Comparison of ENCODE assay signal across 19 cellular contexts in genomic region chr12:62584619-62585018, GRCh38.
DNase-seq lines count a peak whose midpoint lies in the region; ATAC-seq and TF ChIP-seq lines count a peak whose summit lies in the region.
"Had no signal": no experiment of that assay in that cellular context is flagged by ENCODE, and none has a peak within 500 bp of the region (broad histone marks: within the 10 kb centered on the region; RNA-seq: fewer than 3 reads in every experiment).

No MANE protein-coding gene starts in this region.

- H3K9me3 Mint-ChIP-seq in activated T-cell treated with anti-CD3 and anti-CD28 coated beads, Interleukin-2, amount 50 U/mL, for 72 hours = no peaks in the 10 kb centered on the region
- H3K9me3 Mint-ChIP-seq: CD4-positive, CD25-positive, alpha-beta regulatory T cell; CD8-positive, alpha-beta T cell had no signal

- ATAC-seq in activated T-cell treated with anti-CD3 and anti-CD28 coated beads, Interleukin-2, amount 50 U/mL, for 72 hours (replicated peaks in 1 of 2) = no peak
- ATAC-seq in right cardiac atrium (peak; percentile 54 to 87), heart right ventricle (no peak), left lobe of liver (peak; percentile 24), sciatic nerve (peak; percentile 75)
- ATAC-seq: CD8-positive, alpha-beta T cell had no signal

- no peak overlapping the region for H3K27ac ChIP-seq in right cardiac atrium (ENCODE audit: low read length)
- no peak overlapping the region for H3K27ac ChIP-seq in heart right ventricle
- H3K27ac ChIP-seq in tibial nerve = no peak overlapping the region
- H3K27ac ChIP-seq: 22Rv1, BLaER1, C4-2B had no signal

- H3K4me3 ChIP-seq in right cardiac atrium (ENCODE audit: low read length) (no peak overlapping the region), heart right ventricle (no peak overlapping the region), tibial nerve (no peak overlapping the region)
- H3K4me3 ChIP-seq: BLaER1 had no signal

- H3K27ac Mint-ChIP-seq in activated T-cell treated with anti-CD3 and anti-CD28 coated beads, Interleukin-2, amount 50 U/mL, for 72 hours = peak overlapping the region; percentile 24
- H3K27ac Mint-ChIP-seq: B cell; CD8-positive, alpha-beta T cell had no signal

- WGBS in right cardiac atrium = 83% methylated on average over 4 of the region's 4 CpGs
- 92 to 98% methylated on average over 4 of the region's 4 CpGs for WGBS in heart right ventricle, 2 donors
- WGBS in tibial nerve, 2 donors = 75% methylated on average over 4 of the region's 4 CpGs

- H3K27me3 ChIP-seq in right cardiac atrium (ENCODE audit: control insufficient read depth, insufficient read depth) (no peaks in the 10 kb centered on the region), heart right ventricle (no peaks in the 10 kb centered on the region), tibial nerve (no peaks in the 10 kb centered on the region)
- H3K27me3 ChIP-seq: BLaER1 had no signal

- no peak for TF ChIP-seq EP300 in tibial nerve (IDR thresholded peaks at IDR 0.05)

- DNase-seq in activated T-cell treated with anti-CD3 and anti-CD28 coated beads, Interleukin-2, amount 50 U/mL, for 72 hours = no peak
- no peak for DNase-seq in activated T-cell treated with anti-CD3 and anti-CD28 coated beads, Interleukin-2, amount 50 U/mL, for 48 hours
- DNase-seq in right cardiac atrium (no peak), heart right ventricle (no peak), left lobe of liver (ENCODE audit: low spot score) (no peak), sciatic nerve (ENCODE audit: low spot score) (no peak), tibial nerve (ENCODE audit: low spot score in 2 of 2) (no peak)
- DNase-seq in activated CD4-positive, CD25-positive, alpha-beta regulatory T cell (lab: John Stamatoyannopoulos, UW) = no peak
- DNase-seq: Caco-2; CD4-positive, CD25-positive, alpha-beta regulatory T cell; CD8-positive, alpha-beta T cell; DMS153; DND-41; GOT3; HCEC 1CT had no signal

- peaks cover 1 to 9% of the 10 kb centered on the region in 2 donors for H3K36me3 Mint-ChIP-seq in activated T-cell treated with anti-CD3 and anti-CD28 coated beads, Interleukin-2, amount 50 U/mL, for 72 hours (ENCODE audit: insufficient read depth in 2 of 2)

- TF ChIP-seq POLR2A in tibial nerve (IDR thresholded peaks at IDR 0.05) = no peak

- H3K4me1 ChIP-seq in right cardiac atrium (ENCODE audit: control insufficient read depth, insufficient read depth, low read length) (no peaks in the 10 kb centered on the region), heart right ventricle (peaks cover 0 to 9% (median 0%) of the 10 kb centered on the region in 9 donors), tibial nerve (peaks cover 0 to 8% (median 0%) of the 10 kb centered on the region in 4 donors)
- H3K4me1 ChIP-seq: BLaER1, Caco-2 had no signal

- H3K27me3 Mint-ChIP-seq in activated T-cell treated with anti-CD3 and anti-CD28 coated beads, Interleukin-2, amount 50 U/mL, for 72 hours (ENCODE audit: low read depth) = no peaks in the 10 kb centered on the region
- H3K27me3 Mint-ChIP-seq: B cell; CD4-positive, CD25-positive, alpha-beta regulatory T cell had no signal

- no peak overlapping the region for H3K4me3 Mint-ChIP-seq in activated T-cell treated with anti-CD3 and anti-CD28 coated beads, Interleukin-2, amount 50 U/mL, for 72 hours
- H3K4me3 Mint-ChIP-seq: B cell; CD4-positive, CD25-positive, alpha-beta regulatory T cell; CD8-positive, alpha-beta T cell had no signal

- H3K9me3 ChIP-seq in right cardiac atrium (ENCODE audit: control insufficient read depth, low read length) (no peaks in the 10 kb centered on the region), heart right ventricle (no peaks in the 10 kb centered on the region), tibial nerve (no peaks in the 10 kb centered on the region)
- H3K9me3 ChIP-seq: BLaER1, Caco-2 had no signal

- intact Hi-C loops in right cardiac atrium (cut with DNase I) = loop anchor here in 2 of 4 donors (5.0 kb wide), 2 partner anchors 208 to 213 kb away; no protein-coding TSS in a partner anchor
- intact Hi-C loops in heart right ventricle (cut with DNase I) = loop anchor here in 5 of 10 donors (5.0 kb wide), 3 partner anchors 208 to 218 kb away; no protein-coding TSS in a partner anchor
- intact Hi-C loops in sciatic nerve (cut with DNase I) = loop anchor here (5.0 kb wide), 1 partner anchor 208 kb away; no protein-coding TSS in a partner anchor

- TF ChIP-seq CTCF in heart right ventricle (IDR thresholded peaks at IDR 0.05) (no peak), tibial nerve (IDR thresholded peaks at IDR 0.05) (no peak)

- no peaks in the 10 kb centered on the region for H3K4me1 Mint-ChIP-seq in activated T-cell treated with anti-CD3 and anti-CD28 coated beads, Interleukin-2, amount 50 U/mL, for 72 hours (ENCODE audit: low read depth)
- H3K4me1 Mint-ChIP-seq: B cell had no signal

- H3K36me3 ChIP-seq in heart right ventricle (peaks cover 0 to 71% (median 23%) of the 10 kb centered on the region in 9 donors), tibial nerve (peaks cover 0 to 20% (median 0%) of the 10 kb centered on the region in 3 donors)

Comparison
In these comparisons a context has a peak if more than half of its experiments do, and no peak if none do; other contexts are left out.
1. ATAC-seq: peak in right cardiac atrium (2 of 2), left lobe of liver (single experiment) and sciatic nerve (single experiment); none in activated T-cell treated with anti-CD3 and anti-CD28 coated beads, Interleukin-2, amount 50 U/mL, for 72 hours (0 of 2) and heart right ventricle (0 of 8).